In the genomic region with DNA sequence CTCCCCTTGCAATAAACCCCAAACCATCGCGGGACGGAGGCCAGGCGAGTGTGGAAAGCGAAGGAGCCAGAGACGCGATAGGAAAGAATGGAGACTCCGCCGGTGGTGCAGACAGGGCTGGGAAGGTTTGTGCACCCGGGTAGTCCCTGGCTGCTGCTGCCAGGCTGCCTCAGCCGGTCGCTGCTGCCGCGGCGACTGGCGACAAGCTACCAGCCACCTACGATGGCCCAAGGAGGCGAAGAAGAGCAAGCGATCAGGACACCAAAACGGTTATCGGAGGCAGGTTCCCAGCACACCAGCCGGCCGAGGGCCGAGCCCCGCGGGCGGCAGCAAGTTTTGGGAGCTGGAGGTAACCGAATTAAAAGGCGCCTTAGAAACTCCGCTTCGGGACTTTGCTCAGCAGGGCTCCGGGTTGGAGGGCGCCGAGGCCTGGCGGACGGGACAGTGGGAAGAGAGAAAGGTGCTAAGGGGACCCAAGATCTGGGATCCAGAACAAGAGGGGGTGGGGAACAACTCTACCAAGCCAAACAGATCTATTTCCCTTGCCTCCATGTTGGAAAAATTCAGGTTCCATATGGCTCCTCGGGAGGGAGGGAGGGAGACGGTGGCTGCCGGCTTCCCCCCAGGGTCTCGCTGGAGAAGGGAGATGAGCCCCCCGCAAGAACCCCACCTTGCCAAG, we compare ENCODE assay signal across 9 cellular contexts. TPM values are rescaled to one million over a fixed set of nuclear protein-coding genes. Genes with fewer than 3 reads are reported as not detected.
DNase-seq lines count a peak whose midpoint lies in the region; ATAC-seq and TF ChIP-seq lines count a peak whose summit lies in the region.
"Had no signal": no experiment of that assay in that cellular context is flagged by ENCODE, and none has a peak within 500 bp of the region (broad histone marks: within the 10 kb centered on the region; RNA-seq: fewer than 3 reads in every experiment).

No MANE protein-coding gene starts in this region.

- peaks cover 77% of the 10 kb centered on the region for H3K27me3 Mint-ChIP-seq in HFFc6 (ENCODE audit: insufficient read depth)
- H3K27me3 Mint-ChIP-seq in activated T-helper 17 cell treated with anti-CD3 and anti-CD28 coated beads, Interleukin-2, amount 50 U/mL, for 72 hours: peaks cover 13% of the 10 kb centered on the region
- peaks cover 86% of the 10 kb centered on the region for H3K27me3 Mint-ChIP-seq in progenitor cell of endocrine pancreas

- H3K27ac Mint-ChIP-seq in HFFc6 (no peak overlapping the region), progenitor cell of endocrine pancreas (peak overlapping the region; percentile 93)
- no peak overlapping the region for H3K27ac Mint-ChIP-seq in activated T-helper 17 cell treated with anti-CD3 and anti-CD28 coated beads, Interleukin-2, amount 50 U/mL, for 72 hours

- H3K36me3 Mint-ChIP-seq in HFFc6 (ENCODE audit: low read depth) (no peaks in the 10 kb centered on the region), progenitor cell of endocrine pancreas (ENCODE audit: insufficient read depth) (peaks cover 9% of the 10 kb centered on the region)
- H3K36me3 Mint-ChIP-seq in activated T-helper 17 cell treated with anti-CD3 and anti-CD28 coated beads, Interleukin-2, amount 50 U/mL, for 72 hours (ENCODE audit: low read depth): no peaks in the 10 kb centered on the region

- intact Hi-C loops in left ventricle myocardium superior (cut with micrococcal nuclease): no loop called here

- no peaks in the 10 kb centered on the region for H3K9me3 Mint-ChIP-seq in HFFc6
- no peaks in the 10 kb centered on the region for H3K9me3 Mint-ChIP-seq in activated T-helper 17 cell treated with anti-CD3 and anti-CD28 coated beads, Interleukin-2, amount 50 U/mL, for 72 hours
- H3K9me3 Mint-ChIP-seq in progenitor cell of endocrine pancreas (ENCODE audit: low read depth): no peaks in the 10 kb centered on the region

- no peak for DNase-seq in HFFc6
- DNase-seq in left ventricle myocardium superior: no peak
- no peak for DNase-seq in progenitor cell of endocrine pancreas (ENCODE audit: low spot score, unreplicated experiment)
- no peak for DNase-seq in dermis blood vessel endothelial cell
- DNase-seq: activated CD4-positive, alpha-beta T cell treated with anti-CD3 and anti-CD28 coated beads for 48 hours had no signal

- H3K4me1 Mint-ChIP-seq in HFFc6 (ENCODE audit: low read depth) (no peaks in the 10 kb centered on the region), progenitor cell of endocrine pancreas (ENCODE audit: low read depth) (peaks cover 46% of the 10 kb centered on the region)
- peaks cover 5% of the 10 kb centered on the region for H3K4me1 Mint-ChIP-seq in activated T-helper 17 cell treated with anti-CD3 and anti-CD28 coated beads, Interleukin-2, amount 50 U/mL, for 72 hours

- ATAC-seq in activated T-helper 17 cell treated with anti-CD3 and anti-CD28 coated beads, Interleukin-2, amount 50 U/mL, for 72 hours (replicated peaks): no peak
- ATAC-seq in left ventricle myocardium superior (peak; percentile 13), GM21576 (IDR thresholded peaks at IDR 0.05; ENCODE audit: unreplicated experiment) (no peak), HG02763 (IDR thresholded peaks at IDR 0.05; ENCODE audit: unreplicated experiment) (no peak), HG03175 (IDR thresholded peaks at IDR 0.05; ENCODE audit: unreplicated experiment) (no peak)

- TF ChIP-seq CTCF in HFFc6 (IDR thresholded peaks at IDR 0.05) (no peak), progenitor cell of endocrine pancreas (IDR thresholded peaks at IDR 0.05; ENCODE audit: unreplicated experiment) (no peak)

- peak overlapping the region; percentile 8; the same call in 1 of the 2 replicates for H3K4me3 Mint-ChIP-seq in HFFc6
- peak overlapping the region; percentile 75 for H3K4me3 Mint-ChIP-seq in activated T-helper 17 cell treated with anti-CD3 and anti-CD28 coated beads, Interleukin-2, amount 50 U/mL, for 72 hours
- H3K4me3 Mint-ChIP-seq in progenitor cell of endocrine pancreas (ENCODE audit: low read depth): peak overlapping the region; percentile 82

RNA-seq across cellular contexts. Expression of a gene that starts 9.6 kb away (rescaled TPM):
- not detected for total RNA-seq in HFFc6 (2021; fragmentation: NEBNext Ultra II Directional; extraction: Animal tissue kit (Norgen Biotek cat#: 25700))
- total RNA-seq in activated T-helper 17 cell treated with anti-CD3 and anti-CD28 coated beads, Interleukin-2, amount 50 U/mL, for 72 hours: 10 to 100 TPM in 1 of 2 donors, 1 to 10 TPM in 1; 2.0 to 15.3 TPM
- 2.8 TPM for total RNA-seq in left ventricle myocardium superior
- total RNA-seq in progenitor cell of endocrine pancreas: 15.2 and 19.8 TPM in 2 replicates
- total RNA-seq in dermis blood vessel endothelial cell: 4.8 and 5.2 TPM in 2 replicates

RNA-seq across cellular contexts. Expression of a gene that starts 23.6 kb away (rescaled TPM):
- total RNA-seq in HFFc6 (2021; fragmentation: NEBNext Ultra II Directional; extraction: Animal tissue kit (Norgen Biotek cat#: 25700)): not detected
- 1 to 10 TPM; 2.6 to 2.8 TPM for total RNA-seq in activated T-helper 17 cell treated with anti-CD3 and anti-CD28 coated beads, Interleukin-2, amount 50 U/mL, for 72 hours
- total RNA-seq in left ventricle myocardium superior (0.79 TPM), progenitor cell of endocrine pancreas (3.4 and 6.0 TPM in 2 replicates), dermis blood vessel endothelial cell (2.7 and 3.2 TPM in 2 replicates)

RNA-seq across cellular contexts. Expression of a gene that starts 23.7 kb away (rescaled TPM):
- not detected for total RNA-seq in HFFc6 (2021; fragmentation: NEBNext Ultra II Directional; extraction: Animal tissue kit (Norgen Biotek cat#: 25700))
- total RNA-seq in activated T-helper 17 cell treated with anti-CD3 and anti-CD28 coated beads, Interleukin-2, amount 50 U/mL, for 72 hours: not detected
- total RNA-seq in left ventricle myocardium superior: not detected
- total RNA-seq in progenitor cell of endocrine pancreas: 0.96 and 2.2 TPM in 2 replicates
- total RNA-seq in dermis blood vessel endothelial cell: not detected in 2 replicates

RNA-seq across cellular contexts. Expression of a gene that starts 35.5 kb away (rescaled TPM):
- total RNA-seq in HFFc6 (2021; fragmentation: NEBNext Ultra II Directional; extraction: Animal tissue kit (Norgen Biotek cat#: 25700)): not detected
- total RNA-seq in activated T-helper 17 cell treated with anti-CD3 and anti-CD28 coated beads, Interleukin-2, amount 50 U/mL, for 72 hours: 1 to 10 TPM; 3.1 to 5.4 TPM
- 2.7 TPM for total RNA-seq in left ventricle myocardium superior
- 19.4 and 32.1 TPM in 2 replicates for total RNA-seq in progenitor cell of endocrine pancreas
- total RNA-seq in dermis blood vessel endothelial cell: 9.5 and 11.9 TPM in 2 replicates

RNA-seq across cellular contexts. Expression of a gene that starts 39.0 kb away (rescaled TPM):
- not detected for total RNA-seq in HFFc6 (2021; fragmentation: NEBNext Ultra II Directional; extraction: Animal tissue kit (Norgen Biotek cat#: 25700))
- not detected for total RNA-seq in activated T-helper 17 cell treated with anti-CD3 and anti-CD28 coated beads, Interleukin-2, amount 50 U/mL, for 72 hours
- total RNA-seq in left ventricle myocardium superior: not detected
- 2.1 and 5.6 TPM in 2 replicates for total RNA-seq in progenitor cell of endocrine pancreas
- total RNA-seq in dermis blood vessel endothelial cell: 0.17 and 0.23 TPM in 2 replicates

Comparison
In these comparisons a context has a peak if more than half of its experiments do, and no peak if none do; other contexts are left out.
1. H3K4me3 Mint-ChIP-seq: peak in every context shown above with its lines; median percentile 82 in progenitor cell of endocrine pancreas; 75 in activated T-helper 17 cell treated with anti-CD3 and anti-CD28 coated beads, Interleukin-2, amount 50 U/mL, for 72 hours; 8 in HFFc6.